1 cellular context compared by ENCODE assay signal in the genomic region with DNA sequence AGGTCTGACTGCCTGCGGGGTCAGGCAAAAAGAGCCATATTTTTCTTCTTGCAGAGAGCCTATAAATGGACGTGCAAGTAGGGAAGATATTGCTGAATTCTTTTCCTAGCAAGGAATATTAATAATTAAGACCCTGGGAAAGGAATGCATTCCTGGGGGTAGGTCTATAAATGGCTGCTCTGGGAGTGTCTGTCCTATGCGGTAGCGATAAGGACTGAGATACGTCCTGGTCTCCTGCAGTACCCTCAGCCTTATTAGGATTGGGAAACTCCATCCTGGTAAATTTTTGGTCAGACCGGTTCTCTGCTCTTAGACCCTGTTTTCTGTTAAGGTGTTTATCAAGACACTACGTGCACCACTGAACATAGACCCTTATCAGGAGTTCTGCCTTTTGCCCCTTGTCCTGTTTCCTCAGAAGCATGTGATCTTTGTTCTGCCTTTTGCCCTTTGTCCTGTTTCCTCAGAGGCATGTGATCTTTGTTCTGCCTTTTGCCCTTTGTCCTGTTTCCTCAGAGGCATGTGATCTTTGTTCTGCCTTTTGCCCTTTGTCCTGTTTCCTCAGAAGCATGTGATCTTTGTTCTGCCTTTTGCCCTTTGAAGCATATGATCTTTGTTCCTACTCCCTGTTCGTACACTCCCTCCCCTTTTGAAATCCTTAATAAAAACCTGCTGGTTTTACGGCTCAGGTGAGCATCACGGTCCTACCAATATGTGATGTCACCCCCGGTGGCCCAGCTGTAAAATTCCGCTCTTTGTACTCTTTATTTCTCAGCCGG.
TF ChIP-seq lines count a peak whose summit lies in the region.

No MANE protein-coding gene starts in this region.

TF ChIP-seq in K562, 482 proteins besides CTCF, POLR2A, EP300 and RAD21:
- TF ChIP-seq CBX5 (IDR thresholded peaks at IDR 0.05; ENCODE audit: borderline replicate concordance, low read depth) = peak; percentile 77; the same call in 1 of the 2 replicates
- peak in 1 of 2 experiments; percentile 64; a peak in 1 of 3 replicates for TF ChIP-seq CBX3 (IDR thresholded peaks at IDR 0.05; ENCODE audit: borderline replicate concordance in 1 of 2, low read length in 2 of 2)
- TF ChIP-seq TRIM28 (IDR thresholded peaks at IDR 0.05) = 0 out of 2 replicates have a peak, but pooled peaks have one; percentile 29
- 0 out of 2 replicates have a peak, but pooled peaks have one; percentile 31 for TF ChIP-seq ZNF445 (CRISPR knock-in tag; IDR thresholded peaks at IDR 0.05; ENCODE audit: low read depth)
